In the genomic region with DNA sequence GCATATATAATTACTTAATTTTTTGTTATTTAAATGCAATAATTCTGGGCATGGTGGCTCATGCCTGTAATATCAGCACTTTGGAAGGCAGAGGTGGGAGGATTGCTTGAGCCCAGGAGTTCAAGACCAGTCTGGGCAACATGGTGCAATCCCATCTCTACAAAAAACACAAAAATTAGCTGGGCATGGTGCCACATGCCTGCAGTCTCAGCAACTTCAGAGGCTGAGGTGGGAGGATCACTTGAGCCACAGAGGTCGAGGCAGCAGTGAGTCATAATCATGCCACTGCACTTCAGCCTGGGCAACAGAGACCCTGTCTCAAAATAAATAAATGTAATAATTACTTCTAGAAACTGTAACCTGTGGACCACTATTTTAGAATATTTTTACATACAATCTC, we compare ENCODE assay signal across 11 cellular contexts. TPM values are rescaled to one million over a fixed set of nuclear protein-coding genes. Genes with fewer than 3 reads are reported as not detected.
DNase-seq lines count a peak whose midpoint lies in the region; ATAC-seq, FAIRE-seq and TF ChIP-seq lines count a peak whose summit lies in the region.
"Had no signal": no experiment of that assay in that cellular context is flagged by ENCODE, and none has a peak within 500 bp of the region (broad histone marks: within the 10 kb centered on the region; RNA-seq: fewer than 3 reads in every experiment).

No MANE protein-coding gene starts in this region.

- H3K4me2 ChIP-seq in osteoblast (ENCODE audit: insufficient read depth, low read length), result no peak overlapping the region

- peak; percentile 46 for DNase-seq in ELR (ENCODE audit: low read depth)
- peak; percentile 67 for DNase-seq in RCC 7860 (ENCODE audit: low spot score)
- no peak for DNase-seq in esophagus squamous epithelium (lab: John Stamatoyannopoulos, UW)
- no peak for DNase-seq in osteoblast (ENCODE audit: insufficient read length, low spot score, missing footprints)
- no peak for DNase-seq in prostate gland (ENCODE audit: low spot score)
- no peak for DNase-seq in GM13977 (ENCODE audit: low spot score)
- DNase-seq: activated CD4-positive, alpha-beta T cell treated with anti-CD3 and anti-CD28 coated beads, Interleukin-2, amount 10 ng/mL, durations not matched to agents 7 days and 5 days; activated effector memory CD4-positive, alpha-beta T cell treated with Interleukin-2 at 50 U/mL for 16 hours; NCI-H1436 treated with DMSO at 0.1 percent for 48 hours had no signal

- in situ Hi-C loops in GM13977 (cut with MboI; ENCODE audit: low pct_unique_long_range_greater_than_20kb, low sequenced_read_pairs, unreplicated experiment), result no loop called here

- H2AFZ ChIP-seq in osteoblast (ENCODE audit: low read length), result no peak overlapping the region

- TF ChIP-seq CTCF in esophagus squamous epithelium (IDR thresholded peaks at IDR 0.05) (no peak), osteoblast (IDR thresholded peaks at IDR 0.05; ENCODE audit: extremely low read depth, low read depth, low read length) (no peak), prostate gland (IDR thresholded peaks at IDR 0.05) (no peak), GM13977 (IDR thresholded peaks at IDR 0.05; ENCODE audit: extremely low read depth, insufficient read depth, missing control alignments) (no peak)

- intact Hi-C loops in esophagus squamous epithelium (cut with DNase I) (no loop called here), prostate gland (cut with DNase I) (loop anchor here (5.0 kb wide), 1 partner anchor 136 kb away; a partner anchor contains a TSS)

- H3K36me3 ChIP-seq in esophagus squamous epithelium (no peaks in the 10 kb centered on the region), osteoblast (ENCODE audit: insufficient read depth, low read length) (no peaks in the 10 kb centered on the region), prostate gland (no peaks in the 10 kb centered on the region)

- peak overlapping the region; percentile 65 to 85 (median 78) for H3K27ac ChIP-seq in esophagus squamous epithelium
- H3K27ac ChIP-seq in osteoblast (ENCODE audit: low read depth, low read length), result peak overlapping the region; percentile 18
- peak overlapping the region in 1 of 2 donors; percentile 25 for H3K27ac ChIP-seq in prostate gland

- H3K27me3 ChIP-seq in esophagus squamous epithelium (no peaks in the 10 kb centered on the region), osteoblast (ENCODE audit: insufficient read depth, low read length) (peaks cover 7% of the 10 kb centered on the region), prostate gland (replicated peaks; ENCODE audit: insufficient read depth) (no peaks in the 10 kb centered on the region)

- WGBS in esophagus squamous epithelium, 2 donors, result 0 to 20% methylated on average over 1 of the region's 1 CpG
- WGBS in prostate gland, result 14% methylated on average over 1 of the region's 1 CpG

- FAIRE-seq in RCC 7860 (lab: Jason Lieb, UNC), result no peak

- H3K9me3 ChIP-seq in esophagus squamous epithelium (no peaks in the 10 kb centered on the region), osteoblast (ENCODE audit: low read depth, low read length) (peaks cover 2% of the 10 kb centered on the region), prostate gland (no peaks in the 10 kb centered on the region)

- H3K4me3 ChIP-seq in esophagus squamous epithelium (no peak overlapping the region), osteoblast (ENCODE audit: insufficient read depth, low read length) (no peak overlapping the region), prostate gland (no peak overlapping the region)

- H3K4me1 ChIP-seq in esophagus squamous epithelium (peaks cover 18 to 51% (median 30%) of the 10 kb centered on the region in 3 donors), osteoblast (ENCODE audit: insufficient read depth, low read length) (peaks cover 23% of the 10 kb centered on the region), prostate gland (replicated peaks) (peaks cover 5% of the 10 kb centered on the region)

- TF ChIP-seq POLR2A in esophagus squamous epithelium (IDR thresholded peaks at IDR 0.05), result no peak
- TF ChIP-seq POLR2A in prostate gland (IDR thresholded peaks at IDR 0.05), result no peak

- no peaks in the 10 kb centered on the region for H3K79me2 ChIP-seq in osteoblast (ENCODE audit: insufficient read depth, low read length)

- ATAC-seq in HG03354 (IDR thresholded peaks at IDR 0.05; ENCODE audit: poor library complexity, severe bottlenecking, unreplicated experiment), result no peak
- ATAC-seq in GM18517 (IDR thresholded peaks at IDR 0.05; ENCODE audit: unreplicated experiment), result no peak

- H4K20me1 ChIP-seq in osteoblast (ENCODE audit: insufficient read depth, low read length), result no peaks in the 10 kb centered on the region

RNA-seq across cellular contexts. Expression of a gene that starts 21.5 kb away (rescaled TPM):
- total RNA-seq in esophagus squamous epithelium (10 to 100 TPM; 17.7 to 30.0 (median 23.6) TPM), osteoblast (33.7 and 38.9 TPM in 2 replicates), prostate gland (10 to 100 TPM; 21.5 to 60.7 TPM)

Comparison
In these comparisons a context has a peak if more than half of its experiments do, and no peak if none do; other contexts are left out.
1. DNase-seq: peak in ELR (single experiment) and RCC 7860 (single experiment); none in esophagus squamous epithelium (single experiment), osteoblast (single experiment), prostate gland (single experiment) and GM13977 (single experiment).